18 cellular contexts compared by ENCODE assay signal in the genomic region with DNA sequence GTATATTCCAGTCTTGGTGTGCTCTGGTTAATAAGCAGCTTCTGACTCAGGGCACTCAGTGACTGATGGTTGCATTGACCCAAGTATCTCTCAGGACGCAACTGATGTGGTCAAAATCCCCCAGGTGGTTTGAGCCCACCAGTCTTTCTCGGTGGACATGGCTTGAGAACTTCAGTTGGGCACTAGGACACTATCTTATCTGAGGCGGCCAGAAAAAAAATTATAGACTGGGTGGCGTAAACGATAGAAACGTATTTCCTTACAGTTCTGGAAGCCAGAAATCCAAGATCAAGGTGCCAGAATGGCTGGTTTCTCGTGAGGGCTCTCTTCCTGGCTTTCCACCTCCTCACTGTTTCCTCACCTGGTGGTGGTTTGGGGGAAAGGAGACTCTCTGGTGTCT. TPM values are rescaled to one million over a fixed set of nuclear protein-coding genes. Genes with fewer than 3 reads are reported as not detected.
A peak's percentile ranks its signal among the peaks of the same experiment; 100 is the strongest.
DNase-seq lines count a peak whose midpoint lies in the region; ATAC-seq and TF ChIP-seq lines count a peak whose summit lies in the region.
"Had no signal": no experiment of that assay in that cellular context is flagged by ENCODE, and none has a peak within 500 bp of the region (broad histone marks: within the 10 kb centered on the region; RNA-seq: fewer than 3 reads in every experiment).

No MANE protein-coding gene starts in this region.

- ATAC-seq in natural killer cell (no peak), HG02623 (IDR thresholded peaks at IDR 0.05; ENCODE audit: unreplicated experiment) (no peak), sciatic nerve (no peak)
- no peak for ATAC-seq in natural killer cell treated with Interleukin-12 subunit alpha and Interleukin-12 subunit beta and Interleukin-15 and Interleukin-18, amount 100 ng/mL, for 72 hours
- ATAC-seq: GM23338, left ventricle myocardium superior had no signal

- H3K4me3 ChIP-seq in coronary artery, result no peak overlapping the region
- H3K4me3 ChIP-seq: GM23338, ovary had no signal

- peaks cover 74 to 76% of the 10 kb centered on the region in 2 donors for H3K4me1 Mint-ChIP-seq in natural killer cell
- peaks cover 64 to 65% of the 10 kb centered on the region in 2 donors for H3K4me1 Mint-ChIP-seq in natural killer cell treated with Interleukin-12 subunit alpha and Interleukin-12 subunit beta and Interleukin-15 and Interleukin-18, amount 100 ng/mL, for 72 hours (ENCODE audit: low read depth in 2 of 2)
- H3K4me1 Mint-ChIP-seq: nephron progenitor cell had no signal

- TF ChIP-seq CTCF in natural killer cell (IDR thresholded peaks at IDR 0.05) (no peak), coronary artery (IDR thresholded peaks at IDR 0.05) (no peak)

- intact Hi-C loops in natural killer cell (cut with micrococcal nuclease) (loop anchor here (2.0 to 5.0 kb wide), 3 partner anchors 17 to 35 kb away; no protein-coding TSS in a partner anchor), sciatic nerve (cut with DNase I) (no loop called here)

- H3K27ac ChIP-seq in coronary artery, result no peak overlapping the region
- no peak overlapping the region for H3K27ac ChIP-seq in substantia nigra (ENCODE audit: low read depth, low read length, poor library complexity, severe bottlenecking)
- H3K27ac ChIP-seq: ovary had no signal

- H3K27me3 Mint-ChIP-seq in natural killer cell (ENCODE audit: low read depth in 2 of 2), result no peaks in the 10 kb centered on the region
- H3K27me3 Mint-ChIP-seq in natural killer cell treated with Interleukin-12 subunit alpha and Interleukin-12 subunit beta and Interleukin-15 and Interleukin-18, amount 100 ng/mL, for 72 hours, result no peaks in the 10 kb centered on the region

- peak overlapping the region; percentile 80 to 81 for H3K27ac Mint-ChIP-seq in natural killer cell
- peak overlapping the region in 1 of 2 donors; percentile 86 for H3K27ac Mint-ChIP-seq in natural killer cell treated with Interleukin-12 subunit alpha and Interleukin-12 subunit beta and Interleukin-15 and Interleukin-18, amount 100 ng/mL, for 72 hours
- H3K27ac Mint-ChIP-seq: GM23338, nephron progenitor cell had no signal

- H3K9me3 Mint-ChIP-seq in natural killer cell, result no peaks in the 10 kb centered on the region
- H3K9me3 Mint-ChIP-seq in natural killer cell treated with Interleukin-12 subunit alpha and Interleukin-12 subunit beta and Interleukin-15 and Interleukin-18, amount 100 ng/mL, for 72 hours, result no peaks in the 10 kb centered on the region
- H3K9me3 Mint-ChIP-seq: GM23338, nephron progenitor cell had no signal

- no peak for DNase-seq in natural killer cell
- DNase-seq in natural killer cell treated with Interleukin-12 subunit alpha and Interleukin-12 subunit beta and Interleukin-15 and Interleukin-18, amount 100 ng/mL, for 72 hours (ENCODE audit: low spot score), result no peak
- DNase-seq in OCI-M1 (lab: John Stamatoyannopoulos, UW), result peak; percentile 35
- DNase-seq in coronary artery (ENCODE audit: low spot score), result peak; percentile 26
- DNase-seq in substantia nigra (lab: John Stamatoyannopoulos, UW), result no peak
- DNase-seq in sciatic nerve (ENCODE audit: low spot score), result no peak
- DNase-seq: activated CD4-positive, alpha-beta T cell treated with anti-CD3 and anti-CD28 coated beads for 48 hours; activated naive CD4-positive, alpha-beta T cell treated with Interleukin-2 at 50 U/mL for 16 hours; cortex of kidney; left ventricle myocardium superior; midbrain; NCI-H146; nephron progenitor cell; ovary; SHP77 had no signal

- no peaks in the 10 kb centered on the region for H3K36me3 Mint-ChIP-seq in natural killer cell
- no peaks in the 10 kb centered on the region for H3K36me3 Mint-ChIP-seq in natural killer cell treated with Interleukin-12 subunit alpha and Interleukin-12 subunit beta and Interleukin-15 and Interleukin-18, amount 100 ng/mL, for 72 hours

- no peak overlapping the region for H3K4me3 Mint-ChIP-seq in natural killer cell
- H3K4me3 Mint-ChIP-seq in natural killer cell treated with Interleukin-12 subunit alpha and Interleukin-12 subunit beta and Interleukin-15 and Interleukin-18, amount 100 ng/mL, for 72 hours, result no peak overlapping the region
- H3K4me3 Mint-ChIP-seq: CD14-positive monocyte, GM23338, nephron progenitor cell had no signal

RNA-seq across cellular contexts. Expression of a gene that starts 52.2 kb away (rescaled TPM):
- total RNA-seq in natural killer cell (10 to 100 TPM; 52.0 to 62.3 (median 53.7) TPM), sciatic nerve (7.5 TPM)
- 100 to 1,000 TPM in 1 of 2 donors, 10 to 100 TPM in 1; 74.6 to 119 TPM for total RNA-seq in natural killer cell treated with Interleukin-12 subunit alpha and Interleukin-12 subunit beta and Interleukin-15 and Interleukin-18, amount 100 ng/mL, for 72 hours

Comparison
In these comparisons a context has a peak if more than half of its experiments do, and no peak if none do; other contexts are left out.
1. DNase-seq: peak in OCI-M1 (single experiment) and coronary artery (single experiment); none in natural killer cell (single experiment), natural killer cell treated with Interleukin-12 subunit alpha and Interleukin-12 subunit beta and Interleukin-15 and Interleukin-18, amount 100 ng/mL, for 72 hours (single experiment), substantia nigra (0 of 49) and sciatic nerve (single experiment).